1 cellular context compared by ENCODE assay signal in genomic region chr10:21385996-21386620, GRCh38.
TF ChIP-seq lines count a peak whose summit lies in the region.

No MANE protein-coding gene starts in this region.

TF ChIP-seq in H1, 55 proteins besides CTCF, POLR2A, EP300 and RAD21:
- TF ChIP-seq TEAD4 (IDR thresholded peaks at IDR 0.05; ENCODE audit: low read depth, low read length) (0 out of 2 replicates have a peak, but pooled peaks have one; percentile 31), CBX8 (IDR thresholded peaks at IDR 0.05; ENCODE audit: borderline replicate concordance, low read depth, low read length) (no peak), TAF7 (optimal IDR thresholded peaks at IDR 0.05; ENCODE audit: borderline replicate concordance, low read depth, low read length) (no peak)
